1 cellular context compared by ENCODE assay signal in the genomic region with DNA sequence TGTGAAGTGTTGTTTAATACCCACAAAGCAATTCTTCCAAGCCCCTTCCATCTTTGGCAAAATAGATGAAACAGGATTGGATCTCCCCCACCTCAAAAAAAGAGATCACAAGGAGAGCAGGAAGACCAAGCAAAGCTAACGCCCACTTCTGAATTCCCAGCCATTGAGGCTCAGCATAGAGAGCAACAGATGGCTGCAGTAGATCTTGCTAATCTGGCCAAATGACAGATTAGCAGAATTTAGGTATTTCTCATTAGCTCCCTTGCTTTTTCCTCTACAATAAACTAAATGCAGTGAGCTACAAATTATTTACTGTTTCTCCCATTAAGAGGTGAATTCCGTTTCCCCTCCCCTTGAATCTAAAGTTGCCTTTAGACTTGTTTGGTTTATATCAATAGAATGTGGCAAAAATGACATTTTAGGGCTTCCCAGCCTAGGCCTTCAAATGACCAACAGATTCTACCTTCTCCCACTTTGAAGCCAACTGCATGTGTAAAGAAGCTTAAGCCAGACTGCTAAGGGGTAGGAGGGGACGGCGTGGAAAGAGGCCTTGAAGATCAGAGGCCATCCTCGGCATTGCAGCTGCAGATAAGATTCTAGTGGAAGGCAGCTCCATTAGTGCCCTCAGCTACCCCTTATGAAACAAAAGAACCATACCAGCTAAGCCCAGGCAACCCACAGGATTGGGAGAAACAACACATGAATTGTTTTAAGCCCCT.
TF ChIP-seq lines count a peak whose summit lies in the region.

No MANE protein-coding gene starts in this region.

TF ChIP-seq in WTC11, 78 proteins besides CTCF, POLR2A, EP300 and RAD21 (continued from another document):
- TF ChIP-seq, protein P1, sequence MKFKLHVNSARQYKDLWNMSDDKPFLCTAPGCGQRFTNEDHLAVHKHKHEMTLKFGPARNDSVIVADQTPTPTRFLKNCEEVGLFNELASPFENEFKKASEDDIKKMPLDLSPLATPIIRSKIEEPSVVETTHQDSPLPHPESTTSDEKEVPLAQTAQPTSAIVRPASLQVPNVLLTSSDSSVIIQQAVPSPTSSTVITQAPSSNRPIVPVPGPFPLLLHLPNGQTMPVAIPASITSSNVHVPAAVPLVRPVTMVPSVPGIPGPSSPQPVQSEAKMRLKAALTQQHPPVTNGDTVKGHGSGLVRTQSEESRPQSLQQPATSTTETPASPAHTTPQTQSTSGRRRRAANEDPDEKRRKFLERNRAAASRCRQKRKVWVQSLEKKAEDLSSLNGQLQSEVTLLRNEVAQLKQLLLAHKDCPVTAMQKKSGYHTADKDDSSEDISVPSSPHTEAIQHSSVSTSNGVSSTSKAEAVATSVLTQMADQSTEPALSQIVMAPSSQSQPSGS (CRISPR knock-in tag; IDR thresholded peaks at IDR 0.05; ENCODE audit: borderline replicate concordance, low read depth), result no peak
- no peak for TF ChIP-seq CREB1 (CRISPR knock-in tag; IDR thresholded peaks at IDR 0.05)
- TF ChIP-seq, protein P2, sequence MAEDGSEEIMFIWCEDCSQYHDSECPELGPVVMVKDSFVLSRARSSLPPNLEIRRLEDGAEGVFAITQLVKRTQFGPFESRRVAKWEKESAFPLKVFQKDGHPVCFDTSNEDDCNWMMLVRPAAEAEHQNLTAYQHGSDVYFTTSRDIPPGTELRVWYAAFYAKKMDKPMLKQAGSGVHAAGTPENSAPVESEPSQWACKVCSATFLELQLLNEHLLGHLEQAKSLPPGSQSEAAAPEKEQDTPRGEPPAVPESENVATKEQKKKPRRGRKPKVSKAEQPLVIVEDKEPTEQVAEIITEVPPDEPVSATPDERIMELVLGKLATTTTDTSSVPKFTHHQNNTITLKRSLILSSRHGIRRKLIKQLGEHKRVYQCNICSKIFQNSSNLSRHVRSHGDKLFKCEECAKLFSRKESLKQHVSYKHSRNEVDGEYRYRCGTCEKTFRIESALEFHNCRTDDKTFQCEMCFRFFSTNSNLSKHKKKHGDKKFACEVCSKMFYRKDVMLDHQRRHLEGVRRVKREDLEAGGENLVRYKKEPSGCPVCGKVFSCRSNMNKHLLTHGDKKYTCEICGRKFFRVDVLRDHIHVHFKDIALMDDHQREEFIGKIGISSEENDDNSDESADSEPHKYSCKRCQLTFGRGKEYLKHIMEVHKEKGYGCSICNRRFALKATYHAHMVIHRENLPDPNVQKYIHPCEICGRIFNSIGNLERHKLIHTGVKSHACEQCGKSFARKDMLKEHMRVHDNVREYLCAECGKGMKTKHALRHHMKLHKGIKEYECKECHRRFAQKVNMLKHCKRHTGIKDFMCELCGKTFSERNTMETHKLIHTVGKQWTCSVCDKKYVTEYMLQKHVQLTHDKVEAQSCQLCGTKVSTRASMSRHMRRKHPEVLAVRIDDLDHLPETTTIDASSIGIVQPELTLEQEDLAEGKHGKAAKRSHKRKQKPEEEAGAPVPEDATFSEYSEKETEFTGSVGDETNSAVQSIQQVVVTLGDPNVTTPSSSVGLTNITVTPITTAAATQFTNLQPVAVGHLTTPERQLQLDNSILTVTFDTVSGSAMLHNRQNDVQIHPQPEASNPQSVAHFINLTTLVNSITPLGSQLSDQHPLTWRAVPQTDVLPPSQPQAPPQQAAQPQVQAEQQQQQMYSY (CRISPR knock-in tag; IDR thresholded peaks at IDR 0.05), result no peak
- TF ChIP-seq, protein P3, sequence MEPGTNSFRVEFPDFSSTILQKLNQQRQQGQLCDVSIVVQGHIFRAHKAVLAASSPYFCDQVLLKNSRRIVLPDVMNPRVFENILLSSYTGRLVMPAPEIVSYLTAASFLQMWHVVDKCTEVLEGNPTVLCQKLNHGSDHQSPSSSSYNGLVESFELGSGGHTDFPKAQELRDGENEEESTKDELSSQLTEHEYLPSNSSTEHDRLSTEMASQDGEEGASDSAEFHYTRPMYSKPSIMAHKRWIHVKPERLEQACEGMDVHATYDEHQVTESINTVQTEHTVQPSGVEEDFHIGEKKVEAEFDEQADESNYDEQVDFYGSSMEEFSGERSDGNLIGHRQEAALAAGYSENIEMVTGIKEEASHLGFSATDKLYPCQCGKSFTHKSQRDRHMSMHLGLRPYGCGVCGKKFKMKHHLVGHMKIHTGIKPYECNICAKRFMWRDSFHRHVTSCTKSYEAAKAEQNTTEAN (CRISPR knock-in tag; IDR thresholded peaks at IDR 0.05), result no peak
- no peak for TF ChIP-seq RELA (CRISPR knock-in tag; IDR thresholded peaks at IDR 0.05; ENCODE audit: borderline replicate concordance)
- no peak for TF ChIP-seq OVOL2 (CRISPR knock-in tag; IDR thresholded peaks at IDR 0.05; ENCODE audit: borderline replicate concordance)
- no peak for TF ChIP-seq SMAD3 (CRISPR knock-in tag; IDR thresholded peaks at IDR 0.05; ENCODE audit: borderline replicate concordance)
- TF ChIP-seq ESRRA (CRISPR knock-in tag; IDR thresholded peaks at IDR 0.05; ENCODE audit: borderline replicate concordance), result no peak
- no peak for TF ChIP-seq ZNF121 (CRISPR knock-in tag; IDR thresholded peaks at IDR 0.05)
- TF ChIP-seq JAZF1 (CRISPR knock-in tag; IDR thresholded peaks at IDR 0.05), result no peak
